Comparison of ENCODE assay signal across 9 cellular contexts in the genomic region with DNA sequence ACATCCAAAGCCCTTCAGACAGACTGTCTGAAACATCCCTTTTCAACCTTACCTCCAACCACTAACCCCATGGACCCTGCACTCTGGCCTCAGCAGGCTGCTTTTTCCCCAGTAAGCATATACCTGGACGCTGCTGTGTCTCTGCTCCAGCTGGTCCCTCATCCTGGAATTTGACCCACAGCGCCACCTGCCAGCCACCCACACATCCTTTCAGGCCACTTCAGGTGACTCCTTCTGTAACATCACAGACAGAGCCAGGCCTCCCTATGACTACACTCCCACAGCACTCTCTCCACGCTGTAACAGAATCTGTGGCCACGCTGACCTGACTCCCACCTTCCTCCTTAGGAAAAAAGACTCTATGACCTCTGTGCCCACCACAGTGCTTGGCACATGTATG. TPM values are rescaled to one million over a fixed set of nuclear protein-coding genes. Genes with fewer than 3 reads are reported as not detected.
DNase-seq lines count a peak whose midpoint lies in the region; ATAC-seq and TF ChIP-seq lines count a peak whose summit lies in the region.
"Had no signal": no experiment of that assay in that cellular context is flagged by ENCODE, and none has a peak within 500 bp of the region (broad histone marks: within the 10 kb centered on the region; RNA-seq: fewer than 3 reads in every experiment).

No MANE protein-coding gene starts in this region.

- TF ChIP-seq CTCF in WI38 (IDR thresholded peaks at IDR 0.05; ENCODE audit: low read depth, low read length): 0 out of 2 replicates have a peak, but pooled peaks have one; percentile 10
- TF ChIP-seq CTCF in foreskin keratinocyte (conservative IDR thresholded peaks at IDR 0.05): peak; percentile 50
- peak in 2 of 7 experiments; percentile 24 to 35 for TF ChIP-seq CTCF in stomach (IDR thresholded peaks at IDR 0.05)
- TF ChIP-seq CTCF in upper lobe of left lung (IDR thresholded peaks at IDR 0.05): peak in 3 of 6 experiments; percentile 20 to 39 (median 31)

- no peaks in the 10 kb centered on the region for H3K9me3 Mint-ChIP-seq in activated T-cell treated with anti-CD3 and anti-CD28 coated beads, Interleukin-2, amount 50 U/mL, for 24 hours

- no peak overlapping the region for H3K27ac ChIP-seq in foreskin keratinocyte
- H3K27ac ChIP-seq in stomach: peak overlapping the region in 3 of 5 donors; percentile 52 to 99 (median 99)
- peak overlapping the region in 2 of 4 donors; percentile 2 to 99 for H3K27ac ChIP-seq in upper lobe of left lung

- peaks cover 83% of the 10 kb centered on the region for H3K36me3 Mint-ChIP-seq in activated T-cell treated with anti-CD3 and anti-CD28 coated beads, Interleukin-2, amount 50 U/mL, for 24 hours (ENCODE audit: low read depth)

- WGBS in stomach, 5 donors: 63 to 79% (median 67%) methylated on average over 4 of the region's 4 CpGs
- 66 to 79% methylated on average over 3 to 4 of the region's 4 CpGs for WGBS in upper lobe of left lung, 2 donors

- no peak for ATAC-seq in foreskin keratinocyte
- no peak for ATAC-seq in HG02763 (IDR thresholded peaks at IDR 0.05; ENCODE audit: unreplicated experiment)
- no peak for ATAC-seq in HG03442 (IDR thresholded peaks at IDR 0.05; ENCODE audit: unreplicated experiment)
- no peak for ATAC-seq in upper lobe of left lung (ENCODE audit: low FRiP score in 2 of 2)

- H3K27me3 ChIP-seq in foreskin keratinocyte (no peaks in the 10 kb centered on the region), stomach (no peaks in the 10 kb centered on the region), upper lobe of left lung (no peaks in the 10 kb centered on the region)

- H3K36me3 ChIP-seq in stomach: peaks cover 0 to 35% (median 27%) of the 10 kb centered on the region in 4 donors
- peaks cover 0 to 19% (median 6%) of the 10 kb centered on the region in 4 donors for H3K36me3 ChIP-seq in upper lobe of left lung

- intact Hi-C loops in stomach (cut with DNase I; ENCODE audit: low total_unique reads): loop anchor here (10.0 kb wide), 1 partner anchor 56 kb away; no protein-coding TSS in a partner anchor

- peak overlapping the region; percentile 40 for H3K4me3 ChIP-seq in WI38 (ENCODE audit: low read depth, low read length)
- H3K4me3 ChIP-seq in stomach: peak overlapping the region in 1 of 4 donors; percentile 81
- H3K4me3 ChIP-seq in upper lobe of left lung: no peak overlapping the region

- no peak for DNase-seq in activated T-cell treated with anti-CD3 and anti-CD28 coated beads, Interleukin-2, amount 50 U/mL, for 24 hours
- no peak for DNase-seq in activated T-cell treated with anti-CD3 and anti-CD28 coated beads for 4 hours
- peak in 1 of 2 donors; percentile 10 for DNase-seq in foreskin keratinocyte
- peak; percentile 58 for DNase-seq in stomach
- DNase-seq in upper lobe of left lung: no peak

- H3K9me3 ChIP-seq in stomach (no peaks in the 10 kb centered on the region), upper lobe of left lung (no peaks in the 10 kb centered on the region)

- no peak for TF ChIP-seq EP300 in stomach (IDR thresholded peaks at IDR 0.05)
- TF ChIP-seq EP300 in upper lobe of left lung (IDR thresholded peaks at IDR 0.05): no peak

- H3K4me1 ChIP-seq in foreskin keratinocyte: peaks cover 30% of the 10 kb centered on the region
- peaks cover 78 to 91% (median 87%) of the 10 kb centered on the region in 4 donors for H3K4me1 ChIP-seq in stomach
- H3K4me1 ChIP-seq in upper lobe of left lung: peaks cover 71 to 84% (median 74%) of the 10 kb centered on the region in 4 donors

- peak overlapping the region; percentile 84 for H3K4me3 Mint-ChIP-seq in activated T-cell treated with anti-CD3 and anti-CD28 coated beads, Interleukin-2, amount 50 U/mL, for 24 hours

- H3K27ac Mint-ChIP-seq in activated T-cell treated with anti-CD3 and anti-CD28 coated beads, Interleukin-2, amount 50 U/mL, for 24 hours: peak overlapping the region; percentile 89

- H3K27me3 Mint-ChIP-seq in activated T-cell treated with anti-CD3 and anti-CD28 coated beads, Interleukin-2, amount 50 U/mL, for 24 hours: no peaks in the 10 kb centered on the region

- TF ChIP-seq POLR2A in stomach (IDR thresholded peaks at IDR 0.05): no peak
- no peak for TF ChIP-seq POLR2A in upper lobe of left lung (IDR thresholded peaks at IDR 0.05)

- peaks cover 76% of the 10 kb centered on the region for H3K4me1 Mint-ChIP-seq in activated T-cell treated with anti-CD3 and anti-CD28 coated beads, Interleukin-2, amount 50 U/mL, for 24 hours (ENCODE audit: low read depth)

RNA-seq across cellular contexts. Expression of a gene that starts 3.4 kb away (rescaled TPM):
- total RNA-seq in foreskin keratinocyte (85.6 and 105 TPM in 2 replicates), stomach (100 to 1,000 TPM in 3 of 5 donors, 10 to 100 TPM in 2; 57.2 to 656 (median 148) TPM), upper lobe of left lung (100 to 1,000 TPM; 148 to 392 (median 277) TPM)
- polyA plus RNA-seq in foreskin keratinocyte (78.9 and 96.4 TPM in 2 replicates), stomach (10 to 100 TPM; 52.8 to 63.3 (median 57.9) TPM)

RNA-seq across cellular contexts. Expression of a gene that starts 59.3 kb away (rescaled TPM):
- total RNA-seq in foreskin keratinocyte (not detected in 2 replicates), stomach (not detected), upper lobe of left lung (not detected)
- polyA plus RNA-seq in foreskin keratinocyte (not detected in 2 replicates), stomach (not detected)
- total RNA-seq: skeletal muscle tissue had no signal
